13 cellular contexts compared by ENCODE assay signal in the genomic region with DNA sequence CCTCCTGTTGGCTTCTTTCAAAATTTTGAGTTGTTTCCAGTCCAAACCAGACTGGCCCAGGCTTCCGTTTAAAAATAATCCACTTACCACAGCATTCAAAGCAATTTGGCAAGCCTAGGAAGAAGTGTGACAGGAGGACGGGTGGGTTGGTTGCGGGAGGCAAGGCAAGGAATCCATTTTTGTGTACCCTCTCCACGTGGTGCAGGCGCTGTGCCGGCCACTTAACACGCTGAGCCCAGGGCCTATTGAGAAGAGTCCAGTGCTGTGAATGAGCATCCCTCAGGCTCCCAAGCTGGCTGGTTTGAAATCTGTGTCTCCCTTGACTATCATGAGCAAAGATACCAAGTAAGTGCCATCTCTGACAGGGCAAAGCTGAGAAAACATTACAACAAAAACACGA.
DNase-seq lines count a peak whose midpoint lies in the region; ATAC-seq and TF ChIP-seq lines count a peak whose summit lies in the region.
"Had no signal": no experiment of that assay in that cellular context is flagged by ENCODE, and none has a peak within 500 bp of the region (broad histone marks: within the 10 kb centered on the region; RNA-seq: fewer than 3 reads in every experiment).

No MANE protein-coding gene starts in this region.

- H3K4me1 ChIP-seq in neural progenitor cell, result peaks cover 8% of the 10 kb centered on the region
- H3K4me1 ChIP-seq: Caco-2 had no signal

- H4K20me1 ChIP-seq in neural progenitor cell (ENCODE audit: low read depth), result no peaks in the 10 kb centered on the region

- no peaks in the 10 kb centered on the region for H3K36me3 ChIP-seq in neural progenitor cell
- H3K36me3 ChIP-seq: HAP-1 had no signal

- DNase-seq in Right ventricle myocardium inferior (ENCODE audit: missing footprints), result peak; percentile 52
- DNase-seq in Right ventricle myocardium superior, result no peak
- DNase-seq in neural progenitor cell (ENCODE audit: low spot score), result no peak
- no peak for DNase-seq in NCI-H2029 treated with DMSO at 0.1 percent for 48 hours (lab: John Stamatoyannopoulos, UW)
- DNase-seq in hepatic stellate cell (ENCODE audit: low spot score), result no peak
- no peak for DNase-seq in T-helper 2 cell
- DNase-seq: AML-193; Caco-2; CD4-positive, alpha-beta T cell; GM23248 had no signal

- H3F3A ChIP-seq in neural progenitor cell (ENCODE audit: low read depth), result no peaks in the 10 kb centered on the region

- no peak for TF ChIP-seq CTCF in neural progenitor cell (IDR thresholded peaks at IDR 0.05)

- peak overlapping the region; percentile 23 for H3K27ac Mint-ChIP-seq in neural progenitor cell
- H3K27ac Mint-ChIP-seq: CD4-positive, alpha-beta T cell had no signal

- H3K9ac ChIP-seq in neural progenitor cell, result no peak overlapping the region
- H3K9ac ChIP-seq: GM23248 had no signal

- H3K4me1 Mint-ChIP-seq in neural progenitor cell, result peaks cover 27% of the 10 kb centered on the region

- H3K36me3 Mint-ChIP-seq in neural progenitor cell, result no peaks in the 10 kb centered on the region

- no peak overlapping the region for H2AFZ ChIP-seq in neural progenitor cell (replicated peaks)
- H2AFZ ChIP-seq: GM23248 had no signal

- H3K27me3 ChIP-seq in neural progenitor cell, result no peaks in the 10 kb centered on the region

- no peak overlapping the region for H3K4me2 ChIP-seq in neural progenitor cell

- H3K27ac ChIP-seq in neural progenitor cell, result no peak overlapping the region
- H3K27ac ChIP-seq: C4-2B, GM23248 had no signal

- H3K4me3 Mint-ChIP-seq in neural progenitor cell, result no peak overlapping the region
- H3K4me3 Mint-ChIP-seq: CD4-positive, alpha-beta T cell had no signal

- peaks cover 2% of the 10 kb centered on the region for H3K9me3 Mint-ChIP-seq in neural progenitor cell
- H3K9me3 Mint-ChIP-seq: CD4-positive, alpha-beta T cell had no signal

- H3K4me3 ChIP-seq in neural progenitor cell, result no peak overlapping the region
- H3K4me3 ChIP-seq: GM23248, HAP-1 had no signal

- ATAC-seq in Right ventricle myocardium inferior (no peak), Right ventricle myocardium superior (ENCODE audit: poor library complexity) (no peak), esophagus mucosa (peak; percentile 15)

- H3K9me3 ChIP-seq in neural progenitor cell (ENCODE audit: low read depth), result no peaks in the 10 kb centered on the region
- H3K9me3 ChIP-seq: Caco-2, HAP-1 had no signal

- intact Hi-C loops in Right ventricle myocardium inferior (cut with DNase I) (no loop called here), Right ventricle myocardium superior (cut with DNase I) (no loop called here)

- H3K27me3 Mint-ChIP-seq in neural progenitor cell (ENCODE audit: insufficient read depth, low read depth), result no peaks in the 10 kb centered on the region
- H3K27me3 Mint-ChIP-seq: CD4-positive, alpha-beta T cell had no signal

- no peaks in the 10 kb centered on the region for H3K79me2 ChIP-seq in neural progenitor cell (ENCODE audit: low read depth)
